Comparison of ENCODE assay signal across 1 cellular context in the genomic region with DNA sequence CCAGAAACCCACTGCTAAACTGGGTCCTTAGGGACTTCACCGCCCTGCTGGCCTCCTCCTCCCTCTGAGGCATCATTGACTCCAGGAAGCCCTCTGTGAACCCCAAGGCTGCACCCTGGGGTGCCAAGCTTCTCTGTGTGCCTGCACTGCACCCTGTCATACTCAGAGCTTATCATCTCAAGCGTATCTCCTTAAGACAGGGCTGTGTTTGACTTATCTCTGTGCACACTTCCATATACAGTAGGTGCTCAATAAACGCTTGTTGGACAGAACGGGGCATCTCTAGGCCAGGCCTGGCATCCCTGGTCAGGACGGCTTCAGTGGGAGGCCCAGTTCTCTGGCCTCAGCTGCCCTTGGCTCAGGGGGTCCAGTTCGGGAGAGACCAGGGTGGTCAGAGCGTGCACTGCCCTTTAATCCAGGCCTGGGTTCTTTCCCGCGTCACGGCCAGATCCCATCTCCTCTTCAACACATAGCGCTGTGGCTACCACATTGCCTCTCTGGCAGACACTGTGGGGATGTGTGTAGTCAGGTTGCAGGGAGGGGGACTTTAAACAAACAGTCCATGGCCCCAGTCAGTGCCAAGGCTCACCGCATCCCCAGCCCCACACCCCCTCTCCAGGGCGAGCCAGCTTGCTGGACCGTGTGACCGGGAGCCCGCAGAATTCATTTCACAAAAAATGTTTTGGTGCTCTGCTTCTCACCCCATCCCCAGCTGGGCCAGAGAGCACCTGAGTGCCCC.
TF ChIP-seq lines count a peak whose summit lies in the region.

No MANE protein-coding gene starts in this region.

TF ChIP-seq in IMR-90, 13 proteins besides CTCF, POLR2A, EP300 and RAD21:
- TF ChIP-seq CEBPB (IDR thresholded peaks at IDR 0.05; ENCODE audit: low read depth, low read length) (no peak), RCOR1 (IDR thresholded peaks at IDR 0.05; ENCODE audit: insufficient replicate concordance, low read length) (no peak), SMC3 (IDR thresholded peaks at IDR 0.05; ENCODE audit: low read depth, low read length) (no peak), BHLHE40 (IDR thresholded peaks at IDR 0.05; ENCODE audit: low read depth, low read length) (no peak)
- TF ChIP-seq, protein P1, sequence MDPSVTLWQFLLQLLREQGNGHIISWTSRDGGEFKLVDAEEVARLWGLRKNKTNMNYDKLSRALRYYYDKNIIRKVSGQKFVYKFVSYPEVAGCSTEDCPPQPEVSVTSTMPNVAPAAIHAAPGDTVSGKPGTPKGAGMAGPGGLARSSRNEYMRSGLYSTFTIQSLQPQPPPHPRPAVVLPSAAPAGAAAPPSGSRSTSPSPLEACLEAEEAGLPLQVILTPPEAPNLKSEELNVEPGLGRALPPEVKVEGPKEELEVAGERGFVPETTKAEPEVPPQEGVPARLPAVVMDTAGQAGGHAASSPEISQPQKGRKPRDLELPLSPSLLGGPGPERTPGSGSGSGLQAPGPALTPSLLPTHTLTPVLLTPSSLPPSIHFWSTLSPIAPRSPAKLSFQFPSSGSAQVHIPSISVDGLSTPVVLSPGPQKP (IDR thresholded peaks at IDR 0.05; ENCODE audit: borderline replicate concordance, low read depth, low read length), result no peak
- TF ChIP-seq, protein P2, sequence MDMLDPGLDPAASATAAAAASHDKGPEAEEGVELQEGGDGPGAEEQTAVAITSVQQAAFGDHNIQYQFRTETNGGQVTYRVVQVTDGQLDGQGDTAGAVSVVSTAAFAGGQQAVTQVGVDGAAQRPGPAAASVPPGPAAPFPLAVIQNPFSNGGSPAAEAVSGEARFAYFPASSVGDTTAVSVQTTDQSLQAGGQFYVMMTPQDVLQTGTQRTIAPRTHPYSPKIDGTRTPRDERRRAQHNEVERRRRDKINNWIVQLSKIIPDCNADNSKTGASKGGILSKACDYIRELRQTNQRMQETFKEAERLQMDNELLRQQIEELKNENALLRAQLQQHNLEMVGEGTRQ (IDR thresholded peaks at IDR 0.05; ENCODE audit: low read depth, low read length), result no peak
